In genomic region chr11:16804104-16804947, GRCh38 we compare ENCODE assay signal across 17 cellular contexts.
DNase-seq lines count a peak whose midpoint lies in the region; ATAC-seq and TF ChIP-seq lines count a peak whose summit lies in the region.
"Had no signal": no experiment of that assay in that cellular context is flagged by ENCODE, and none has a peak within 500 bp of the region (broad histone marks: within the 10 kb centered on the region; RNA-seq: fewer than 3 reads in every experiment).

No MANE protein-coding gene starts in this region.

- WGBS in lung, 2 donors = 45 to 63% methylated on average over 7 of the region's 7 CpGs

- no peaks in the 10 kb centered on the region for H3K9me3 Mint-ChIP-seq in activated CD8-positive, alpha-beta T cell treated with anti-CD3 and anti-CD28 coated beads for 36 hours
- H3K9me3 Mint-ChIP-seq in activated CD8-positive, alpha-beta T cell treated with anti-CD3 and anti-CD28 coated beads, Interleukin-2, amount 10 ng/mL, durations not matched to agents 7 days and 5 days (ENCODE audit: insufficient read depth) = no peaks in the 10 kb centered on the region
- H3K9me3 Mint-ChIP-seq: naive thymus-derived CD4-positive, alpha-beta T cell had no signal

- DNase-seq in activated CD8-positive, alpha-beta T cell treated with anti-CD3 and anti-CD28 coated beads for 36 hours = no peak
- no peak for DNase-seq in activated CD8-positive, alpha-beta T cell treated with anti-CD3 and anti-CD28 coated beads, Interleukin-2, amount 10 ng/mL, durations not matched to agents 7 days and 5 days
- DNase-seq in fibroblast of peridontal ligament (ENCODE audit: extremely low read depth) = peak; percentile 35
- no peak for DNase-seq in lung (ENCODE audit: low spot score)
- no peak for DNase-seq in HUDEP-2 (lab: John Stamatoyannopoulos, UW; ENCODE audit: unreplicated experiment in 76 of 76)
- DNase-seq in NCI-H774 (lab: John Stamatoyannopoulos, UW) = no peak
- no peak for DNase-seq in MV-4-11 (lab: John Stamatoyannopoulos, UW)
- no peak for DNase-seq in stimulated activated CD4-positive, alpha-beta T cell treated with anti-CD3 and anti-CD28 coated beads, Interleukin-12 subunit alpha, Interleukin-12 subunit beta, amount 100 ng/mL, for 4 hours
- DNase-seq: activated CD4-positive, alpha-beta T cell treated with anti-CD3 and anti-CD28 coated beads for 4 hours; brain microvascular endothelial cell; DMS 273 treated with DMSO at 0.1 percent for 48 hours; naive thymus-derived CD4-positive, alpha-beta T cell; NCI-H2081; SW 1271 had no signal

- intact Hi-C loops in activated CD8-positive, alpha-beta T cell treated with anti-CD3 and anti-CD28 coated beads for 36 hours (cut with micrococcal nuclease) = no loop called here

- no peaks in the 10 kb centered on the region for H3K9me3 ChIP-seq in lung (ENCODE audit: control insufficient read depth in 2 of 2, insufficient read depth in 1 of 2, low read length in 1 of 2)
- H3K9me3 ChIP-seq: A549, thoracic aorta had no signal

- H3K27me3 Mint-ChIP-seq in activated CD8-positive, alpha-beta T cell treated with anti-CD3 and anti-CD28 coated beads for 36 hours = no peaks in the 10 kb centered on the region
- H3K27me3 Mint-ChIP-seq in activated CD8-positive, alpha-beta T cell treated with anti-CD3 and anti-CD28 coated beads, Interleukin-2, amount 10 ng/mL, durations not matched to agents 7 days and 5 days (ENCODE audit: low read depth) = peaks cover 6% of the 10 kb centered on the region
- H3K27me3 Mint-ChIP-seq: naive thymus-derived CD4-positive, alpha-beta T cell had no signal

- POLR2A ChIA-PET in activated CD8-positive, alpha-beta T cell treated with anti-CD3 and anti-CD28 coated beads for 36 hours (lab: Charles Lee) = no interaction called here
- POLR2A ChIA-PET in activated CD8-positive, alpha-beta T cell treated with anti-CD3 and anti-CD28 coated beads, Interleukin-2, amount 10 ng/mL, durations not matched to agents 7 days and 5 days (lab: Charles Lee) = no interaction called here

- peak overlapping the region; percentile 26 to 45 for H3K27ac ChIP-seq in lung (ENCODE audit: low read depth in 1 of 2, low read length in 1 of 2)
- H3K27ac ChIP-seq: A549, brain microvascular endothelial cell, thoracic aorta had no signal

- H3K36me3 Mint-ChIP-seq in activated CD8-positive, alpha-beta T cell treated with anti-CD3 and anti-CD28 coated beads for 36 hours (ENCODE audit: low read depth) = no peaks in the 10 kb centered on the region
- H3K36me3 Mint-ChIP-seq in activated CD8-positive, alpha-beta T cell treated with anti-CD3 and anti-CD28 coated beads, Interleukin-2, amount 10 ng/mL, durations not matched to agents 7 days and 5 days (ENCODE audit: low read depth) = no peaks in the 10 kb centered on the region
- H3K36me3 Mint-ChIP-seq: naive thymus-derived CD4-positive, alpha-beta T cell had no signal

- CTCF ChIA-PET in activated CD8-positive, alpha-beta T cell treated with anti-CD3 and anti-CD28 coated beads for 36 hours (lab: Charles Lee) = interaction anchor here (1.0 to 3.4 kb wide), 3 partner anchors 16 to 18 kb away, joined by 3 to 16 read pairs (median 10); no protein-coding TSS in a partner anchor
- CTCF ChIA-PET in activated CD8-positive, alpha-beta T cell treated with anti-CD3 and anti-CD28 coated beads, Interleukin-2, amount 10 ng/mL, durations not matched to agents 7 days and 5 days (lab: Charles Lee) = interaction anchor here (3.0 kb wide), 1 partner anchor 18 kb away, joined by 17 read pairs; no protein-coding TSS in a partner anchor

- no peak overlapping the region for H3K4me3 ChIP-seq in lung
- H3K4me3 ChIP-seq: A549, K562, thoracic aorta had no signal

- peaks cover 0 to 5% of the 10 kb centered on the region in 2 donors for H3K36me3 ChIP-seq in lung (ENCODE audit: control insufficient read depth in 2 of 2, insufficient read depth in 2 of 2, low read length in 2 of 2)
- H3K36me3 ChIP-seq: brain microvascular endothelial cell, thoracic aorta had no signal

- H3K27ac Mint-ChIP-seq in activated CD8-positive, alpha-beta T cell treated with anti-CD3 and anti-CD28 coated beads for 36 hours = peak overlapping the region; percentile 30
- H3K27ac Mint-ChIP-seq in activated CD8-positive, alpha-beta T cell treated with anti-CD3 and anti-CD28 coated beads, Interleukin-2, amount 10 ng/mL, durations not matched to agents 7 days and 5 days = no peak overlapping the region

- peaks cover 15 to 16% of the 10 kb centered on the region in 2 donors for H3K4me1 ChIP-seq in lung (ENCODE audit: control insufficient read depth in 2 of 2, insufficient read depth in 2 of 2, low read length in 2 of 2)

- no peak for TF ChIP-seq CTCF in activated CD8-positive, alpha-beta T cell treated with anti-CD3 and anti-CD28 coated beads for 36 hours (IDR thresholded peaks at IDR 0.05)
- no peak for TF ChIP-seq CTCF in lung (IDR thresholded peaks at IDR 0.05; ENCODE audit: control extremely low read depth, extremely low read depth)

- no peak overlapping the region for H3K4me3 Mint-ChIP-seq in activated CD8-positive, alpha-beta T cell treated with anti-CD3 and anti-CD28 coated beads for 36 hours
- no peak overlapping the region for H3K4me3 Mint-ChIP-seq in activated CD8-positive, alpha-beta T cell treated with anti-CD3 and anti-CD28 coated beads, Interleukin-2, amount 10 ng/mL, durations not matched to agents 7 days and 5 days
- H3K4me3 Mint-ChIP-seq: naive thymus-derived CD4-positive, alpha-beta T cell had no signal

- peaks cover 6% of the 10 kb centered on the region for H3K4me1 Mint-ChIP-seq in activated CD8-positive, alpha-beta T cell treated with anti-CD3 and anti-CD28 coated beads for 36 hours (ENCODE audit: low read depth)
- H3K4me1 Mint-ChIP-seq in activated CD8-positive, alpha-beta T cell treated with anti-CD3 and anti-CD28 coated beads, Interleukin-2, amount 10 ng/mL, durations not matched to agents 7 days and 5 days (ENCODE audit: low read depth) = peaks cover 7% of the 10 kb centered on the region

- ATAC-seq in activated CD8-positive, alpha-beta T cell treated with anti-CD3 and anti-CD28 coated beads for 36 hours = no peak
- no peak for ATAC-seq in activated CD8-positive, alpha-beta T cell treated with anti-CD3 and anti-CD28 coated beads, Interleukin-2, amount 10 ng/mL, durations not matched to agents 7 days and 5 days
- peak; percentile 21 for ATAC-seq in lung (ENCODE audit: insufficient read depth, low FRiP score)
- ATAC-seq: A549; K562; naive thymus-derived CD4-positive, alpha-beta T cell had no signal

- H3K27me3 ChIP-seq in lung (ENCODE audit: control insufficient read depth, insufficient read depth) = no peaks in the 10 kb centered on the region
- H3K27me3 ChIP-seq: brain microvascular endothelial cell had no signal
